In the genomic region with DNA sequence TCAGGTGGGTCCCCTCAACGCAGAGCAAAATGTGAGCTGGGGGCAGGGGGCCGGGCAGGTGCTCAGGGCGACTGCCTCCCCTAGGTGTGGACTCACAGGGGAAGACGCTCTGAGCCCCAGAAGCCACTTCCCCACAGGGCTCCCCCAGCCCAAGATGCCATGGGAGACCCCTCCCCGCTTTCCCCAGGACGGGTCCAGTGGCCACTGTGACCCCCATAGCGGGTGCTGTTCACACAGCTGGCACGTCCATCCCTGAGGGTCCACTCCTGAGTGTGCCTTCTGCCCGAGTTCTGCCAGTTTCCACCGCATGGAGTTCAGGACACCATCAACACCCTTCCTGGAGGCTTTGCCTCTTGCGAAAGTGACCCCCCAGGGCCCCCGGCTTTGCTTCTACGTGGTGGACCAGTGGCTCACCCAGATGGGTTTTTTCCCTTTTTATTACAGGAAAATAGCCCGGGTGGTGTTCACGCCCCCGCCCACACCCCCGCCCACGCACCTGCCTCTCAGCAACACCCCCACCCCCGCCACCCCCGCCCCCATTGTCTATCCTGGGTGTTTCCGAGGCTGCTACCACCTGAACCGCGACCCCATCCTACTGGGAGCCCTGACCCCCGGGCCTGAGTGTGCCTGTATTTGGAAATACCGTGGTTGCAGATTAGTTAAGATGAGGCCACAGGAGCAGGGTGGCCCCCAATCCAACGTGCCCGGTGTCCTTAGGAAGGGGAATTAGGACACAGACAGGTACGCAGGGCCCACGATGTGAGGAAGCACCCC, we compare ENCODE assay signal across 8 cellular contexts. TPM values are rescaled to one million over a fixed set of nuclear protein-coding genes. Genes with fewer than 3 reads are reported as not detected.
DNase-seq lines count a peak whose midpoint lies in the region; ATAC-seq and TF ChIP-seq lines count a peak whose summit lies in the region.

No MANE protein-coding gene starts in this region.

- H3K4me1 ChIP-seq in left ventricle myocardium inferior = peaks cover 21% of the 10 kb centered on the region
- 0 out of 2 replicates have a peak, but pooled peaks cover 3% of the 10 kb centered on the region for H3K4me1 ChIP-seq in GM23248 (ENCODE audit: insufficient read depth)

- H3K4me3 ChIP-seq in left ventricle myocardium inferior (peak overlapping the region; percentile 29), GM23248 (no peak overlapping the region)

- intact Hi-C loops in activated CD8-positive, alpha-beta T cell treated with anti-CD3 and anti-CD28 coated beads for 36 hours (cut with micrococcal nuclease) = no loop called here
- intact Hi-C loops in left ventricle myocardium inferior (cut with micrococcal nuclease) = no loop called here

- peaks cover 5% of the 10 kb centered on the region for H3K36me3 Mint-ChIP-seq in activated CD8-positive, alpha-beta T cell treated with anti-CD3 and anti-CD28 coated beads for 36 hours (ENCODE audit: low read depth)
- peaks cover 15% of the 10 kb centered on the region for H3K36me3 Mint-ChIP-seq in stimulated activated memory B cell treated with anti-CD40 and anti-IgM and Interleukin-4, amounts not matched to agents 10 μg/mL and 1 μg/mL and 100 μg/mL, for 72 hours

- H3K9me3 Mint-ChIP-seq in activated CD8-positive, alpha-beta T cell treated with anti-CD3 and anti-CD28 coated beads for 36 hours = no peaks in the 10 kb centered on the region
- no peaks in the 10 kb centered on the region for H3K9me3 Mint-ChIP-seq in stimulated activated memory B cell treated with anti-CD40 and anti-IgM and Interleukin-4, amounts not matched to agents 10 μg/mL and 1 μg/mL and 100 μg/mL, for 72 hours

- H3K9me3 ChIP-seq in left ventricle myocardium inferior (replicated peaks) = no peaks in the 10 kb centered on the region
- H3K9me3 ChIP-seq in GM23248 (ENCODE audit: low read depth) = no peaks in the 10 kb centered on the region

- H2AFZ ChIP-seq in GM23248 = no peak overlapping the region

- H3K9ac ChIP-seq in GM23248 = no peak overlapping the region

- in situ Hi-C loops in GM23248 (cut with MboI) = no loop called here

- H3K36me3 ChIP-seq in left ventricle myocardium inferior (no peaks in the 10 kb centered on the region), GM23248 (ENCODE audit: low read depth) (no peaks in the 10 kb centered on the region)

- H3K27ac ChIP-seq in left ventricle myocardium inferior (replicated peaks) = peak overlapping the region; percentile 46
- no peak overlapping the region for H3K27ac ChIP-seq in GM23248

- H3F3A ChIP-seq in GM23248 (ENCODE audit: insufficient read depth) = no peaks in the 10 kb centered on the region

- peak overlapping the region; percentile 97 for H3K27ac Mint-ChIP-seq in activated CD8-positive, alpha-beta T cell treated with anti-CD3 and anti-CD28 coated beads for 36 hours
- peak overlapping the region; percentile 85 for H3K27ac Mint-ChIP-seq in stimulated activated memory B cell treated with anti-CD40 and anti-IgM and Interleukin-4, amounts not matched to agents 10 μg/mL and 1 μg/mL and 100 μg/mL, for 72 hours

- TF ChIP-seq CTCF in activated CD8-positive, alpha-beta T cell treated with anti-CD3 and anti-CD28 coated beads for 36 hours (IDR thresholded peaks at IDR 0.05) = no peak
- TF ChIP-seq CTCF in left ventricle myocardium inferior (IDR thresholded peaks at IDR 0.05; ENCODE audit: borderline replicate concordance) = no peak

- H3K4me3 Mint-ChIP-seq in activated CD8-positive, alpha-beta T cell treated with anti-CD3 and anti-CD28 coated beads for 36 hours = peak overlapping the region; percentile 77
- H3K4me3 Mint-ChIP-seq in stimulated activated memory B cell treated with anti-CD40 and anti-IgM and Interleukin-4, amounts not matched to agents 10 μg/mL and 1 μg/mL and 100 μg/mL, for 72 hours = peak overlapping the region; percentile 71

- peak; percentile 5 for ATAC-seq in HG03066 (IDR thresholded peaks at IDR 0.05; ENCODE audit: low read depth, unreplicated experiment)
- peak; percentile 1 for ATAC-seq in activated CD8-positive, alpha-beta T cell treated with anti-CD3 and anti-CD28 coated beads for 36 hours
- ATAC-seq in stimulated activated memory B cell treated with anti-CD40 and anti-IgM and Interleukin-4, amounts not matched to agents 10 μg/mL and 1 μg/mL and 100 μg/mL, for 72 hours = no peak

- CTCF ChIA-PET in activated CD8-positive, alpha-beta T cell treated with anti-CD3 and anti-CD28 coated beads for 36 hours (lab: Charles Lee) = interaction anchor here (0.8 to 1.6 kb wide), 5 partner anchors 13 to 248 kb away, joined by 3 to 10 read pairs (median 3); no protein-coding TSS in a partner anchor

- POLR2A ChIA-PET in activated CD8-positive, alpha-beta T cell treated with anti-CD3 and anti-CD28 coated beads for 36 hours (lab: Charles Lee) = interaction anchor here (0.6 to 3.0 kb wide), 12 partner anchors 10 to 181 kb away, joined by 3 to 12 read pairs (median 4); a partner anchor contains a TSS

- DNase-seq in activated CD8-positive, alpha-beta T cell treated with anti-CD3 and anti-CD28 coated beads for 36 hours = peak; percentile 70
- no peak for DNase-seq in left ventricle myocardium inferior
- no peak for DNase-seq in GM23248
- no peak for DNase-seq in 8988T
- DNase-seq in GM03348 (ENCODE audit: low spot score) = no peak
- DNase-seq in OCI-M2 (lab: John Stamatoyannopoulos, UW; ENCODE audit: unreplicated experiment) = no peak

- 60 to 64% methylated on average over 20 to 29 of the region's 29 CpGs for WGBS in GM23248 (ENCODE audit: low coverage in 1 of 2, low lambda C conversion rate in 2 of 2, missing lambda C conversion rate in 2 of 2), 2 experiments

- H3K9me2 ChIP-seq in GM23248 (ENCODE audit: insufficient read depth) = no peaks in the 10 kb centered on the region

- peaks cover 52% of the 10 kb centered on the region for H3K4me1 Mint-ChIP-seq in activated CD8-positive, alpha-beta T cell treated with anti-CD3 and anti-CD28 coated beads for 36 hours (ENCODE audit: low read depth)
- peaks cover 52% of the 10 kb centered on the region for H3K4me1 Mint-ChIP-seq in stimulated activated memory B cell treated with anti-CD40 and anti-IgM and Interleukin-4, amounts not matched to agents 10 μg/mL and 1 μg/mL and 100 μg/mL, for 72 hours

- H3K79me2 ChIP-seq in GM23248 (ENCODE audit: insufficient read depth) = no peaks in the 10 kb centered on the region

- H3K4me2 ChIP-seq in GM23248 (ENCODE audit: unreplicated experiment) = no peak overlapping the region

- no peaks in the 10 kb centered on the region for H3K27me3 Mint-ChIP-seq in activated CD8-positive, alpha-beta T cell treated with anti-CD3 and anti-CD28 coated beads for 36 hours
- H3K27me3 Mint-ChIP-seq in stimulated activated memory B cell treated with anti-CD40 and anti-IgM and Interleukin-4, amounts not matched to agents 10 μg/mL and 1 μg/mL and 100 μg/mL, for 72 hours = no peaks in the 10 kb centered on the region

- H4K20me1 ChIP-seq in GM23248 (ENCODE audit: insufficient read depth) = no peaks in the 10 kb centered on the region

- peaks cover 21% of the 10 kb centered on the region for H3K27me3 ChIP-seq in left ventricle myocardium inferior (ENCODE audit: low read depth)
- no peaks in the 10 kb centered on the region for H3K27me3 ChIP-seq in GM23248 (replicated peaks; ENCODE audit: insufficient read depth)

RNA-seq across cellular contexts. Expression of a gene that starts 32.0 kb away (rescaled TPM):
- 10 to 100 TPM; 34.6 to 40.9 TPM for total RNA-seq in activated CD8-positive, alpha-beta T cell treated with anti-CD3 and anti-CD28 coated beads for 36 hours
- total RNA-seq in left ventricle myocardium inferior = 8.4 TPM
- total RNA-seq in GM23248 (2014; rRNA removed; shearing (Covaris generic)) = 0.38 and 1.1 TPM in 2 replicates
- polyA plus RNA-seq in GM23248 (2016; fragmentation: Nextera tagmentation; extraction: Ambion mirVana) = 0.24 and 0.51 TPM in 2 replicates

RNA-seq across cellular contexts. Expression of a gene that starts 46.2 kb away (rescaled TPM):
- total RNA-seq in activated CD8-positive, alpha-beta T cell treated with anti-CD3 and anti-CD28 coated beads for 36 hours = 10 to 100 TPM; 20.6 to 31.9 TPM
- total RNA-seq in left ventricle myocardium inferior = 22.9 TPM
- total RNA-seq in GM23248 (2014; rRNA removed; shearing (Covaris generic)) = 16.7 and 26.8 TPM in 2 replicates
- polyA plus RNA-seq in GM23248 (2016; fragmentation: Nextera tagmentation; extraction: Ambion mirVana) = 25.3 and 26.3 TPM in 2 replicates

RNA-seq across cellular contexts. Expression of a gene that starts 52.8 kb away (rescaled TPM):
- total RNA-seq in activated CD8-positive, alpha-beta T cell treated with anti-CD3 and anti-CD28 coated beads for 36 hours = 10 to 100 TPM; 15.5 to 18.0 TPM
- 8.5 TPM for total RNA-seq in left ventricle myocardium inferior
- total RNA-seq in GM23248 (2014; rRNA removed; shearing (Covaris generic)) = 5.5 and 5.6 TPM in 2 replicates
- polyA plus RNA-seq in GM23248 (2016; fragmentation: Nextera tagmentation; extraction: Ambion mirVana) = 9.5 and 9.9 TPM in 2 replicates
